ENCODE assay signal across 19 cellular contexts in genomic region chr10:69963178-69963834, GRCh38.
DNase-seq lines count a peak whose midpoint lies in the region; ATAC-seq and TF ChIP-seq lines count a peak whose summit lies in the region.
"Had no signal": no experiment of that assay in that cellular context is flagged by ENCODE, and none has a peak within 500 bp of the region (broad histone marks: within the 10 kb centered on the region; RNA-seq: fewer than 3 reads in every experiment).

No MANE protein-coding gene starts in this region.

- TF ChIP-seq EP300 in esophagus muscularis mucosa (IDR thresholded peaks at IDR 0.05), result no peak

- H3K36me3 ChIP-seq in right atrium auricular region (no peaks in the 10 kb centered on the region), esophagus muscularis mucosa (no peaks in the 10 kb centered on the region)
- H3K36me3 ChIP-seq: HAP-1 had no signal

- intact Hi-C loops in Right ventricle myocardium superior (cut with DNase I), result no loop called here
- intact Hi-C loops in esophagus muscularis mucosa (cut with DNase I), result no loop called here

- H3K27ac ChIP-seq in right atrium auricular region (no peak overlapping the region), esophagus muscularis mucosa (replicated peaks in 1 of 4) (no peak overlapping the region)
- H3K27ac ChIP-seq: A549, HL-60, PC-9 had no signal

- no peaks in the 10 kb centered on the region for H3K9me3 ChIP-seq in right atrium auricular region
- H3K9me3 ChIP-seq in esophagus muscularis mucosa, result no peaks in the 10 kb centered on the region
- H3K9me3 ChIP-seq: A549, Caco-2, HAP-1 had no signal

- H3K36me3 Mint-ChIP-seq in stimulated activated naive B cell treated with anti-CD40 and anti-IgM and Interleukin-4, amounts not matched to agents 10 μg/mL and 1 μg/mL and 100 μg/mL, for 72 hours, result no peaks in the 10 kb centered on the region
- H3K36me3 Mint-ChIP-seq: CD4-positive, CD25-positive, alpha-beta regulatory T cell; IgD-negative memory B cell had no signal

- H3K4me1 Mint-ChIP-seq in stimulated activated naive B cell treated with anti-CD40 and anti-IgM and Interleukin-4, amounts not matched to agents 10 μg/mL and 1 μg/mL and 100 μg/mL, for 72 hours, result peaks cover 19 to 42% of the 10 kb centered on the region in 2 donors
- H3K4me1 Mint-ChIP-seq: CD4-positive, CD25-positive, alpha-beta regulatory T cell had no signal

- no peaks in the 10 kb centered on the region for H3K9me3 Mint-ChIP-seq in stimulated activated naive B cell treated with anti-CD40 and anti-IgM and Interleukin-4, amounts not matched to agents 10 μg/mL and 1 μg/mL and 100 μg/mL, for 72 hours

- no peak for TF ChIP-seq POLR2A in esophagus muscularis mucosa (IDR thresholded peaks at IDR 0.05; ENCODE audit: low read depth)

- H3K27ac Mint-ChIP-seq in stimulated activated naive B cell treated with anti-CD40 and anti-IgM and Interleukin-4, amounts not matched to agents 10 μg/mL and 1 μg/mL and 100 μg/mL, for 72 hours, result peak overlapping the region; percentile 57
- H3K27ac Mint-ChIP-seq: CD4-positive, CD25-positive, alpha-beta regulatory T cell; IgD-negative memory B cell had no signal

- H3K4me3 Mint-ChIP-seq in stimulated activated naive B cell treated with anti-CD40 and anti-IgM and Interleukin-4, amounts not matched to agents 10 μg/mL and 1 μg/mL and 100 μg/mL, for 72 hours, result no peak overlapping the region
- H3K4me3 Mint-ChIP-seq: CD4-positive, CD25-positive, alpha-beta regulatory T cell had no signal

- no peaks in the 10 kb centered on the region for H3K27me3 ChIP-seq in right atrium auricular region
- peaks cover 0 to 8% (median 0%) of the 10 kb centered on the region in 4 donors for H3K27me3 ChIP-seq in esophagus muscularis mucosa

- H3K4me1 ChIP-seq in right atrium auricular region (no peaks in the 10 kb centered on the region), esophagus muscularis mucosa (peaks cover 0 to 7% (median 0%) of the 10 kb centered on the region in 4 donors)
- H3K4me1 ChIP-seq: A549, Caco-2, HAP-1 had no signal

- H3K27me3 Mint-ChIP-seq in stimulated activated naive B cell treated with anti-CD40 and anti-IgM and Interleukin-4, amounts not matched to agents 10 μg/mL and 1 μg/mL and 100 μg/mL, for 72 hours, result peaks cover 0 to 4% of the 10 kb centered on the region in 2 donors

- H3K4me3 ChIP-seq in right atrium auricular region, result no peak overlapping the region
- no peak overlapping the region for H3K4me3 ChIP-seq in esophagus muscularis mucosa
- H3K4me3 ChIP-seq: A549, HAP-1, PC-9 had no signal

- WGBS in esophagus muscularis mucosa, result 89% methylated on average over 7 of the region's 7 CpGs

- peak; percentile 23 for DNase-seq in right atrium auricular region (ENCODE audit: low spot score)
- no peak for DNase-seq in Right ventricle myocardium superior
- DNase-seq in NCI-H146 (lab: John Stamatoyannopoulos, UW), result peak; percentile 52
- DNase-seq in esophagus muscularis mucosa (ENCODE audit: extremely low spot score), result peak; percentile 88
- no peak for DNase-seq in stimulated activated naive B cell treated with anti-CD40 and anti-IgM and Interleukin-4, amounts not matched to agents 10 μg/mL and 1 μg/mL and 100 μg/mL, for 72 hours
- DNase-seq in omental fat pad (ENCODE audit: low spot score), result no peak
- no peak for DNase-seq in NCI-H2029 treated with DMSO at 0.1 percent for 48 hours (lab: John Stamatoyannopoulos, UW)
- DNase-seq: Caco-2; CD4-positive, CD25-positive, alpha-beta regulatory T cell; Kasumi-1; NCI-H1930; NCI-H2171; NCI-H82; PC-9 had no signal

- TF ChIP-seq CTCF in right atrium auricular region (IDR thresholded peaks at IDR 0.05), result no peak
- no peak for TF ChIP-seq CTCF in esophagus muscularis mucosa (IDR thresholded peaks at IDR 0.05)
- no peak for TF ChIP-seq CTCF in omental fat pad (IDR thresholded peaks at IDR 0.05)

- ATAC-seq in Right ventricle myocardium superior (ENCODE audit: poor library complexity), result no peak
- ATAC-seq in stimulated activated naive B cell treated with anti-CD40 and anti-IgM and Interleukin-4, amounts not matched to agents 10 μg/mL and 1 μg/mL and 100 μg/mL, for 72 hours (replicated peaks), result no peak
- no peak for ATAC-seq in omental fat pad (ENCODE audit: low FRiP score)
- no peak for ATAC-seq in GM18519 (IDR thresholded peaks at IDR 0.05; ENCODE audit: low FRiP score, unreplicated experiment)
- ATAC-seq: A549 had no signal

Comparison
In these comparisons a context has a peak if more than half of its experiments do, and no peak if none do; other contexts are left out.
1. DNase-seq: peak in right atrium auricular region (single experiment), NCI-H146 (single experiment) and esophagus muscularis mucosa (single experiment); none in Right ventricle myocardium superior (single experiment), stimulated activated naive B cell treated with anti-CD40 and anti-IgM and Interleukin-4, amounts not matched to agents 10 μg/mL and 1 μg/mL and 100 μg/mL, for 72 hours (single experiment), omental fat pad (single experiment) and NCI-H2029 treated with DMSO at 0.1 percent for 48 hours (single experiment).